ENCODE assay signal across 27 cellular contexts in genomic region chr4:11013265-11013664, GRCh38.
A peak's percentile ranks its signal among the peaks of the same experiment; 100 is the strongest.
DNase-seq lines count a peak whose midpoint lies in the region; ATAC-seq and FAIRE-seq lines count a peak whose summit lies in the region.
"Had no signal": no experiment of that assay in that cellular context is flagged by ENCODE, and none has a peak within 500 bp of the region (broad histone marks: within the 10 kb centered on the region; RNA-seq: fewer than 3 reads in every experiment).

No MANE protein-coding gene starts in this region.

- H3K23ac ChIP-seq in mesenchymal stem cell (ENCODE audit: low read length in 2 of 2), result no peak overlapping the region

- no peak overlapping the region for H3K4ac ChIP-seq in mesenchymal stem cell (ENCODE audit: low read depth in 1 of 2, low read length in 2 of 2)

- no peak overlapping the region for H2BK5ac ChIP-seq in mesenchymal stem cell (ENCODE audit: low read depth, low read length, poor library complexity, severe bottlenecking)

- H3K79me1 ChIP-seq in mesenchymal stem cell (replicated peaks; ENCODE audit: low read length, poor library complexity, severe bottlenecking), result no peaks in the 10 kb centered on the region

- no peaks in the 10 kb centered on the region for H3K27me3 ChIP-seq in mesenchymal stem cell (ENCODE audit: control insufficient read depth in 1 of 2, insufficient read depth in 1 of 2, low read length in 2 of 2)
- H3K27me3 ChIP-seq: BE2C had no signal

- no peak overlapping the region for H3K18ac ChIP-seq in mesenchymal stem cell (ENCODE audit: low read depth in 1 of 2, low read length in 2 of 2)

- H3K4me1 Mint-ChIP-seq in stimulated activated naive CD8-positive, alpha-beta T cell treated with anti-CD3 and anti-CD28 coated beads, Interleukin-15, amount 100 ng/mL, for 72 hours, result no peaks in the 10 kb centered on the region
- H3K4me1 Mint-ChIP-seq: CD4-positive, CD25-positive, alpha-beta regulatory T cell; CD8-positive, alpha-beta memory T cell; GM23338 had no signal

- DNase-seq in stimulated activated naive CD8-positive, alpha-beta T cell treated with anti-CD3 and anti-CD28 coated beads, Interleukin-15, amount 100 ng/mL, for 72 hours, result no peak
- no peak for DNase-seq in stimulated activated naive CD8-positive, alpha-beta T cell treated with anti-CD3 and anti-CD28 coated beads, Interleukin-15, Interleukin-2, amounts not matched to agents 100 U/mL and 50 U/mL, for 24 hours
- DNase-seq in HTR-8/SVneo (ENCODE audit: insufficient read length, low spot score) (no peak), mesenchymal stem cell (no peak), urothelium cell line (ENCODE audit: low spot score) (no peak), left colon (no peak), NCI-H2227 (lab: John Stamatoyannopoulos, UW; ENCODE audit: unreplicated experiment) (no peak)
- no peak for DNase-seq in activated CD4-positive, CD25-positive, alpha-beta regulatory T cell treated with anti-CD3 and anti-CD28 coated beads, Interleukin-2, amount 50 U/mL, for 72 hours
- DNase-seq: 8988T; ACHN; AML-193; BE2C; CD4-positive, CD25-positive, alpha-beta regulatory T cell; CD8-positive, alpha-beta memory T cell; DMS 273 treated with DMSO at 0.1 percent for 48 hours; DMS79; EL; GDM1; HFFc6 had no signal

- H2AK5ac ChIP-seq in mesenchymal stem cell (ENCODE audit: low read length, severe bottlenecking), result no peak overlapping the region

- 93% methylated on average over 3 of the region's 3 CpGs for WGBS in mesenchymal stem cell

- H3K14ac ChIP-seq in mesenchymal stem cell (ENCODE audit: low read length in 2 of 2), result peak overlapping the region in 1 of 2 experiments; percentile 35

- no peak overlapping the region for H3K9ac ChIP-seq in mesenchymal stem cell (ENCODE audit: low read length)

- peaks cover 8% of the 10 kb centered on the region for H3K9me3 ChIP-seq in mesenchymal stem cell (ENCODE audit: control insufficient read depth, low read length)
- H3K9me3 ChIP-seq: A549, BE2C, HAP-1 had no signal

- H2BK15ac ChIP-seq in mesenchymal stem cell (ENCODE audit: low read depth, poor library complexity, severe bottlenecking), result no peak overlapping the region

- H2BK120ac ChIP-seq in mesenchymal stem cell (ENCODE audit: low read depth, low read length), result no peak overlapping the region

- no peak overlapping the region for H2AFZ ChIP-seq in mesenchymal stem cell (ENCODE audit: low read depth, low read length)

- H4K8ac ChIP-seq in mesenchymal stem cell (ENCODE audit: low read length), result no peak overlapping the region

- H3K4me3 Mint-ChIP-seq in stimulated activated naive CD8-positive, alpha-beta T cell treated with anti-CD3 and anti-CD28 coated beads, Interleukin-15, amount 100 ng/mL, for 72 hours, result no peak overlapping the region
- H3K4me3 Mint-ChIP-seq: CD8-positive, alpha-beta memory T cell; GM23338; HFFc6 had no signal

- ATAC-seq in stimulated activated naive CD8-positive, alpha-beta T cell treated with anti-CD3 and anti-CD28 coated beads, Interleukin-15, amount 100 ng/mL, for 72 hours, result peak; percentile 35
- no peak for ATAC-seq in stimulated activated naive CD8-positive, alpha-beta T cell treated with anti-CD3 and anti-CD28 coated beads, Interleukin-15, Interleukin-2, amounts not matched to agents 100 U/mL and 50 U/mL, for 24 hours
- no peak for ATAC-seq in left colon
- ATAC-seq: A549, GM12878, GM23338 had no signal

- peaks cover 1% of the 10 kb centered on the region for H3K27me3 Mint-ChIP-seq in stimulated activated naive CD8-positive, alpha-beta T cell treated with anti-CD3 and anti-CD28 coated beads, Interleukin-15, amount 100 ng/mL, for 72 hours
- H3K27me3 Mint-ChIP-seq: CD4-positive, CD25-positive, alpha-beta regulatory T cell had no signal

- H2BK12ac ChIP-seq in mesenchymal stem cell (ENCODE audit: low read length in 2 of 2), result no peak overlapping the region

- no peak overlapping the region for H3K27ac ChIP-seq in mesenchymal stem cell (ENCODE audit: low read length, poor library complexity, severe bottlenecking)
- H3K27ac ChIP-seq: A549, C4-2B had no signal

- H3K4me3 ChIP-seq in mesenchymal stem cell (ENCODE audit: insufficient read depth in 1 of 2, low read depth in 1 of 2, low read length in 2 of 2), result no peak overlapping the region
- H3K4me3 ChIP-seq: A549, GM12878, GM23338, HAP-1 had no signal

- no peak overlapping the region for H3K27ac Mint-ChIP-seq in stimulated activated naive CD8-positive, alpha-beta T cell treated with anti-CD3 and anti-CD28 coated beads, Interleukin-15, amount 100 ng/mL, for 72 hours
- H3K27ac Mint-ChIP-seq: CD4-positive, CD25-positive, alpha-beta regulatory T cell; CD8-positive, alpha-beta memory T cell; GM23338; HFFc6 had no signal

- intact Hi-C loops in left colon (cut with DNase I, micrococcal nuclease), result no loop called here

- peaks cover under 1% of the 10 kb centered on the region in 2 donors for H3K9me3 Mint-ChIP-seq in stimulated activated naive CD8-positive, alpha-beta T cell treated with anti-CD3 and anti-CD28 coated beads, Interleukin-15, amount 100 ng/mL, for 72 hours

- no peaks in the 10 kb centered on the region for H3K4me1 ChIP-seq in mesenchymal stem cell (ENCODE audit: control insufficient read depth, insufficient read depth, low read depth, low read length)
- H3K4me1 ChIP-seq: A549, BE2C, HAP-1 had no signal

- FAIRE-seq in HTR-8/SVneo (lab: Jason Lieb, UNC) (peak; percentile 40), urothelium cell line (lab: Jason Lieb, UNC) (peak; percentile 77)
- FAIRE-seq: A549, D721Med, GM12878, GM18507, H54 had no signal

- H3K4me2 ChIP-seq in mesenchymal stem cell (ENCODE audit: low read length, poor library complexity, severe bottlenecking), result no peak overlapping the region
- H3K4me2 ChIP-seq: A549, GM23338 had no signal

- peak overlapping the region; percentile 35 for H4K91ac ChIP-seq in mesenchymal stem cell (ENCODE audit: low read length)

- no peaks in the 10 kb centered on the region for H3K36me3 ChIP-seq in mesenchymal stem cell (ENCODE audit: control insufficient read depth in 1 of 2, insufficient read depth in 2 of 2, low read depth in 1 of 2, low read length in 2 of 2)
- H3K36me3 ChIP-seq: BE2C, HAP-1 had no signal
